21 cellular contexts compared by ENCODE assay signal in the genomic region with DNA sequence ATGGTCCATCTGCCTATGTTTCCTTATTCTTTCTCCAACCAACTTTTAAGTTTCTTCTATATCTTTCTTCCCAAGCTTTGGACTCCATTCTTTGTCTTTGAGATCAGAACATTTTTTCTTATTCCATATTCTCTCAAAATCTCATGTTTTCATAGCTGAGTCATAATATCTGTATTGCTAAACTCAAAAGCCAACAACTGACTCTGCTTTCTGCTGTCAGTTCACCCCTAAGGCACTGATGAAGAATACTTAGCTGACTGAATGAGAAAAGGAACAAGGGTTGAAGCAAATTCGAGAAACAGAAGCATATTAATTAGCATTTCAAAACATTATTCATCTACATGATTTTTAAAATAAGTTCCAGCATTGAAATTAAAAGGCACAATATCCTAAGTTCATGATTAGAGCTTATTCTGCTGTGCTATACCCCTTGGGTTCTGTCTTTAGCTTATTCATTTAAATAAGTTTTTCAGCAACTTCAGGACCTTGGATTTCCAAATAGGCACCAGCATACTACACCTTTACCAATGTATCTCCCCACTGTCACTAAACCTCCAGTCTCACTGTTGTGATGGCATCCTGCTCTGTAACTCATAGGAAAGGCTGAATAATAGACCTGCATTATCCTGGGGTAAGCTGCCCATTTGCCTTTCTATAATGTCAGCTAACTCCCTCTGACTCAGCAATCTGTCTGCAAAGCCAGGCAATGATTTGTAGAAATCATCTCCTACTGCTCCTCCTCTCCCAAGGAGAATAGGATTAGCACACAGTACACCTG. TPM values are rescaled to one million over a fixed set of nuclear protein-coding genes. Genes with fewer than 3 reads are reported as not detected.
DNase-seq lines count a peak whose midpoint lies in the region; ATAC-seq and TF ChIP-seq lines count a peak whose summit lies in the region.
"Had no signal": no experiment of that assay in that cellular context is flagged by ENCODE, and none has a peak within 500 bp of the region (broad histone marks: within the 10 kb centered on the region; RNA-seq: fewer than 3 reads in every experiment).

No MANE protein-coding gene starts in this region.

- H3K9me3 ChIP-seq in breast epithelium: no peaks in the 10 kb centered on the region
- H3K9me3 ChIP-seq: Peyer's patch had no signal

- no peak for TF ChIP-seq POLR2A in breast epithelium (IDR thresholded peaks at IDR 0.05)

- intact Hi-C loops in MCF 10A (cut with micrococcal nuclease): loop anchor here (10.0 kb wide), 1 partner anchor 769 kb away; no protein-coding TSS in a partner anchor
- intact Hi-C loops in breast epithelium (cut with DNase I; ENCODE audit: low total_unique reads): no loop called here

- ATAC-seq in stimulated activated naive CD8-positive, alpha-beta T cell treated with anti-CD3 and anti-CD28 coated beads, Interleukin-15, Interleukin-2, amounts not matched to agents 100 U/mL and 50 U/mL, for 24 hours: no peak

- no peaks in the 10 kb centered on the region for H3K27me3 Mint-ChIP-seq in MCF 10A (ENCODE audit: insufficient read depth, unreplicated experiment)
- no peaks in the 10 kb centered on the region for H3K27me3 Mint-ChIP-seq in chondrocyte (ENCODE audit: low read depth)
- H3K27me3 Mint-ChIP-seq in activated naive CD4-positive, alpha-beta T cell treated with anti-CD3 and anti-CD28 coated beads, Interleukin-2, amount 10 ng/mL, durations not matched to agents 7 days and 5 days: no peaks in the 10 kb centered on the region

- DNase-seq in MCF 10A (ENCODE audit: unreplicated experiment): peak; percentile 58
- no peak for DNase-seq in breast epithelium (ENCODE audit: low spot score in 2 of 2)
- no peak for DNase-seq in chondrocyte (ENCODE audit: low spot score)
- peak; percentile 61 for DNase-seq in foreskin melanocyte
- DNase-seq in SHP77 (lab: John Stamatoyannopoulos, UW): no peak
- DNase-seq in activated naive CD4-positive, alpha-beta T cell treated with anti-CD3 and anti-CD28 coated beads, Interleukin-2, amount 10 ng/mL, durations not matched to agents 7 days and 5 days: no peak
- DNase-seq in NCI-H524 (lab: John Stamatoyannopoulos, UW): no peak
- no peak for DNase-seq in stimulated activated naive CD8-positive, alpha-beta T cell treated with anti-CD3 and anti-CD28 coated beads, Interleukin-15, Interleukin-2, amounts not matched to agents 100 U/mL and 50 U/mL, for 24 hours
- DNase-seq: 8988T; Calu3; CD4-positive, alpha-beta memory T cell; DMS79; KG1; NCI-H1048; NCI-H1436 treated with DMSO at 0.1 percent for 48 hours; NCI-H2029 treated with DMSO at 0.1 percent for 48 hours; NCI-H2171 treated with DMSO at 0.1 percent for 48 hours; Peyer's patch; SIG-M5 had no signal

- TF ChIP-seq CTCF in MCF 10A (IDR thresholded peaks at IDR 0.05; ENCODE audit: unreplicated experiment): no peak
- TF ChIP-seq CTCF in breast epithelium (IDR thresholded peaks at IDR 0.05): no peak
- no peak for TF ChIP-seq CTCF in chondrocyte (IDR thresholded peaks at IDR 0.05)

- peaks cover 18% of the 10 kb centered on the region for H3K4me1 Mint-ChIP-seq in MCF 10A (ENCODE audit: insufficient read depth, unreplicated experiment)
- H3K4me1 Mint-ChIP-seq in chondrocyte (ENCODE audit: low read depth): peaks cover 14% of the 10 kb centered on the region
- no peaks in the 10 kb centered on the region for H3K4me1 Mint-ChIP-seq in activated naive CD4-positive, alpha-beta T cell treated with anti-CD3 and anti-CD28 coated beads, Interleukin-2, amount 10 ng/mL, durations not matched to agents 7 days and 5 days
- H3K4me1 Mint-ChIP-seq: CD4-positive, alpha-beta memory T cell had no signal

- no peaks in the 10 kb centered on the region for H3K9me3 Mint-ChIP-seq in MCF 10A (ENCODE audit: unreplicated experiment)
- H3K9me3 Mint-ChIP-seq in chondrocyte (ENCODE audit: low read depth): no peaks in the 10 kb centered on the region
- no peaks in the 10 kb centered on the region for H3K9me3 Mint-ChIP-seq in activated naive CD4-positive, alpha-beta T cell treated with anti-CD3 and anti-CD28 coated beads, Interleukin-2, amount 10 ng/mL, durations not matched to agents 7 days and 5 days

- POLR2A ChIA-PET in MCF 10A (lab: Yijun Ruan, JAX): interaction anchor here (0.7 to 5.2 kb wide), 24 partner anchors 9 to 527 kb away, joined by 3 to 18 read pairs (median 4); no protein-coding TSS in a partner anchor

- CTCF ChIA-PET in MCF 10A (lab: Yijun Ruan, JAX): interaction anchor here (0.7 to 7.0 kb wide), 21 partner anchors 8 to 775 kb away, joined by 3 to 110 read pairs (median 4); no protein-coding TSS in a partner anchor
- CTCF ChIA-PET in activated naive CD4-positive, alpha-beta T cell treated with anti-CD3 and anti-CD28 coated beads, Interleukin-2, amount 10 ng/mL, durations not matched to agents 7 days and 5 days (lab: Charles Lee): no interaction called here

- no peaks in the 10 kb centered on the region for H3K4me1 ChIP-seq in breast epithelium
- H3K4me1 ChIP-seq: Peyer's patch had no signal

- H3K27me3 ChIP-seq in breast epithelium: no peaks in the 10 kb centered on the region
- H3K27me3 ChIP-seq: Peyer's patch had no signal

- no peak overlapping the region for H3K4me3 ChIP-seq in breast epithelium
- H3K4me3 ChIP-seq: Peyer's patch had no signal

- H3K36me3 Mint-ChIP-seq in MCF 10A (ENCODE audit: insufficient read depth, unreplicated experiment) (no peaks in the 10 kb centered on the region), chondrocyte (ENCODE audit: low read depth) (peaks cover 3% of the 10 kb centered on the region)
- H3K36me3 Mint-ChIP-seq in activated naive CD4-positive, alpha-beta T cell treated with anti-CD3 and anti-CD28 coated beads, Interleukin-2, amount 10 ng/mL, durations not matched to agents 7 days and 5 days: no peaks in the 10 kb centered on the region
- H3K36me3 Mint-ChIP-seq: CD4-positive, alpha-beta memory T cell had no signal

- no peak overlapping the region for H3K27ac ChIP-seq in breast epithelium
- H3K27ac ChIP-seq: Peyer's patch had no signal

- no TSS peak for BruUV-seq in MCF 10A (replicated peaks; lab: Mats Ljungman, UMichigan)

- H3K36me3 ChIP-seq in breast epithelium: no peaks in the 10 kb centered on the region
- H3K36me3 ChIP-seq: Peyer's patch had no signal

- H3K4me3 Mint-ChIP-seq in MCF 10A (ENCODE audit: unreplicated experiment): no peak overlapping the region
- H3K4me3 Mint-ChIP-seq in chondrocyte (ENCODE audit: unreplicated experiment): no peak overlapping the region
- H3K4me3 Mint-ChIP-seq in activated naive CD4-positive, alpha-beta T cell treated with anti-CD3 and anti-CD28 coated beads, Interleukin-2, amount 10 ng/mL, durations not matched to agents 7 days and 5 days: no peak overlapping the region
- H3K4me3 Mint-ChIP-seq: CD4-positive, alpha-beta memory T cell had no signal

- H3K27ac Mint-ChIP-seq in MCF 10A (ENCODE audit: low read depth, unreplicated experiment) (no peak overlapping the region), chondrocyte (ENCODE audit: unreplicated experiment) (peak overlapping the region; percentile 10)
- H3K27ac Mint-ChIP-seq in activated naive CD4-positive, alpha-beta T cell treated with anti-CD3 and anti-CD28 coated beads, Interleukin-2, amount 10 ng/mL, durations not matched to agents 7 days and 5 days: no peak overlapping the region
- H3K27ac Mint-ChIP-seq: CD4-positive, alpha-beta memory T cell had no signal

RNA-seq across cellular contexts. Expression of a gene that starts 49.9 kb away (rescaled TPM):
- total RNA-seq in MCF 10A (2022): 2.1 and 5.7 TPM in 2 replicates
- total RNA-seq in breast epithelium: 1 to 10 TPM in 2 of 3 donors, not detected in 1; 5.2 to 9.4 TPM
- 7.8 to 9.8 TPM in 2 of 3 replicates, not detected in the other for total RNA-seq in chondrocyte
- total RNA-seq: CD4-positive, alpha-beta memory T cell; G401; NCI-H460; Peyer's patch had no signal

Comparison
In these comparisons a context has a peak if more than half of its experiments do, and no peak if none do; other contexts are left out.
1. DNase-seq: peak in MCF 10A (single experiment) and foreskin melanocyte (single experiment); none in breast epithelium (0 of 2), chondrocyte (single experiment), SHP77 (0 of 2), activated naive CD4-positive, alpha-beta T cell treated with anti-CD3 and anti-CD28 coated beads, Interleukin-2, amount 10 ng/mL, durations not matched to agents 7 days and 5 days (single experiment), NCI-H524 (0 of 2) and stimulated activated naive CD8-positive, alpha-beta T cell treated with anti-CD3 and anti-CD28 coated beads, Interleukin-15, Interleukin-2, amounts not matched to agents 100 U/mL and 50 U/mL, for 24 hours (single experiment).